22 cellular contexts compared by ENCODE assay signal in the genomic region with DNA sequence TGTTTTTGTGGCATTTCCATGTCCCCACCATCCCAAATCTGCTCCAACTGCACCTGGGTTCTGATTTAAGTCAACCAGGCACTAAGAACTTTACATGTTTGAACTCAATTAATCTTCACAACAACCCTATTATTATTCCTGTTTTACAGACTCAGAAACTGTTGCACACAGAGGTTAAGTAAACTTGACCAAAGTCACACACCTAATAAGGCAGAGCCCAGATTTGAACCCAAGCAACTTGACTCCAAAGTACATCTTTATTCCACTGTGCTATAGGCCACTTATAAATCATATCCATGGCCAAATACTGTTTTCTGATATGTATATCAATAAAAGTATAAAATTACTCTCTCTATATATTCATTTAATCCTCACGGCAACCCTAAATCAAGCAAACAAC. TPM values are rescaled to one million over a fixed set of nuclear protein-coding genes. Genes with fewer than 3 reads are reported as not detected.
"Had no signal": no experiment of that assay in that cellular context is flagged by ENCODE, and none has a peak within 500 bp of the region (broad histone marks: within the 10 kb centered on the region; RNA-seq: fewer than 3 reads in every experiment).

No MANE protein-coding gene starts in this region.

- H3K36me3 Mint-ChIP-seq: activated CD4-positive, alpha-beta memory T cell treated with anti-CD3 and anti-CD28 coated beads for 36 hours; activated naive CD8-positive, alpha-beta T cell treated with anti-CD3 and anti-CD28 coated beads for 36 hours; natural killer cell treated with Interleukin-12 subunit alpha and Interleukin-12 subunit beta and Interleukin-15 and Interleukin-18, amount 100 ng/mL, for 72 hours; WTC11 had no signal

- H3K4me1 ChIP-seq: uterus had no signal

- H3K36me3 ChIP-seq: tibial artery, uterus had no signal

- H3K4me3 ChIP-seq: esophagus muscularis mucosa, tibial artery, uterus had no signal

- H3K4me1 Mint-ChIP-seq: activated CD4-positive, alpha-beta T cell treated with anti-CD3 and anti-CD28 coated beads for 36 hours; activated naive CD8-positive, alpha-beta T cell treated with anti-CD3 and anti-CD28 coated beads for 36 hours; activated T-helper 17 cell treated with anti-CD3 and anti-CD28 coated beads, Interleukin-2, amount 50 U/mL, for 72 hours had no signal

- H3K27me3 ChIP-seq: esophagus muscularis mucosa, tibial artery, uterus had no signal

- FAIRE-seq: endothelial cell of umbilical vein, TTC549 had no signal

- H3K4me3 Mint-ChIP-seq: activated CD4-positive, alpha-beta memory T cell treated with anti-CD3 and anti-CD28 coated beads for 36 hours; activated CD4-positive, alpha-beta T cell treated with anti-CD3 and anti-CD28 coated beads for 36 hours; activated naive CD8-positive, alpha-beta T cell treated with anti-CD3 and anti-CD28 coated beads for 36 hours; activated T-helper 17 cell treated with anti-CD3 and anti-CD28 coated beads, Interleukin-2, amount 50 U/mL, for 72 hours; dendritic cell treated with granulocyte-macrophage colony-stimulating factor and Interleukin-4, amounts not matched to agents 40 ng/mL and 50 ng/mL, for 4 days; natural killer cell treated with Interleukin-12 subunit alpha and Interleukin-12 subunit beta and Interleukin-15 and Interleukin-18, amount 100 ng/mL, for 72 hours; WTC11 had no signal

- H3K27ac ChIP-seq: esophagus muscularis mucosa, tibial artery, uterus had no signal

- H3K9me3 Mint-ChIP-seq: activated CD4-positive, alpha-beta memory T cell treated with anti-CD3 and anti-CD28 coated beads for 36 hours; activated naive CD8-positive, alpha-beta T cell treated with anti-CD3 and anti-CD28 coated beads for 36 hours; activated T-helper 17 cell treated with anti-CD3 and anti-CD28 coated beads, Interleukin-2, amount 50 U/mL, for 72 hours; dendritic cell treated with granulocyte-macrophage colony-stimulating factor and Interleukin-4, amounts not matched to agents 40 ng/mL and 50 ng/mL, for 4 days; natural killer cell treated with Interleukin-12 subunit alpha and Interleukin-12 subunit beta and Interleukin-15 and Interleukin-18, amount 100 ng/mL, for 72 hours had no signal

- DNase-seq: activated CD4-positive, alpha-beta memory T cell treated with anti-CD3 and anti-CD28 coated beads for 36 hours; activated CD4-positive, alpha-beta T cell treated with anti-CD3 and anti-CD28 coated beads for 36 hours; activated naive CD4-positive, alpha-beta T cell; activated naive CD8-positive, alpha-beta T cell treated with anti-CD3 and anti-CD28 coated beads for 36 hours; activated T-cell treated with anti-CD3 and anti-CD28 coated beads for 4 hours; amniotic stem cell; effector CD8-positive, alpha-beta T cell; posterior cingulate gyrus; stimulated activated CD4-positive, alpha-beta T cell treated with anti-CD3 and anti-CD28 coated beads, Interleukin-2, amount 100 ng/mL, for 24 hours; stimulated activated naive CD4-positive, alpha-beta T cell treated with Interleukin-2 at 50 U/mL for 16 hours; substantia nigra; tibial artery; uterus had no signal

- H3K27me3 Mint-ChIP-seq: dendritic cell treated with granulocyte-macrophage colony-stimulating factor and Interleukin-4, amounts not matched to agents 40 ng/mL and 50 ng/mL, for 4 days had no signal

- H3K9me3 ChIP-seq: esophagus muscularis mucosa, tibial artery, uterus had no signal

- H3K27ac Mint-ChIP-seq: activated CD4-positive, alpha-beta memory T cell treated with anti-CD3 and anti-CD28 coated beads for 36 hours; activated CD4-positive, alpha-beta T cell treated with anti-CD3 and anti-CD28 coated beads for 36 hours; activated naive CD8-positive, alpha-beta T cell treated with anti-CD3 and anti-CD28 coated beads for 36 hours; activated T-helper 17 cell treated with anti-CD3 and anti-CD28 coated beads, Interleukin-2, amount 50 U/mL, for 72 hours; dendritic cell treated with granulocyte-macrophage colony-stimulating factor and Interleukin-4, amounts not matched to agents 40 ng/mL and 50 ng/mL, for 4 days; natural killer cell treated with Interleukin-12 subunit alpha and Interleukin-12 subunit beta and Interleukin-15 and Interleukin-18, amount 100 ng/mL, for 72 hours; WTC11 had no signal

RNA-seq across cellular contexts. Expression of a gene that starts 16.4 kb away (rescaled TPM):
- total RNA-seq: activated CD4-positive, alpha-beta memory T cell treated with anti-CD3 and anti-CD28 coated beads for 36 hours; activated CD4-positive, alpha-beta T cell treated with anti-CD3 and anti-CD28 coated beads for 36 hours; activated naive CD8-positive, alpha-beta T cell treated with anti-CD3 and anti-CD28 coated beads for 36 hours; activated T-helper 17 cell treated with anti-CD3 and anti-CD28 coated beads, Interleukin-2, amount 50 U/mL, for 72 hours; fibroblast of villous mesenchyme; natural killer cell treated with Interleukin-12 subunit alpha and Interleukin-12 subunit beta and Interleukin-15 and Interleukin-18, amount 100 ng/mL, for 72 hours; T-helper 2 cell treated with Interferon-gamma antibody and Interleukin-4, amounts not matched to agents 100 ng/mL and 5 ng/mL, for 36 hours had no signal
